In the genomic region with DNA sequence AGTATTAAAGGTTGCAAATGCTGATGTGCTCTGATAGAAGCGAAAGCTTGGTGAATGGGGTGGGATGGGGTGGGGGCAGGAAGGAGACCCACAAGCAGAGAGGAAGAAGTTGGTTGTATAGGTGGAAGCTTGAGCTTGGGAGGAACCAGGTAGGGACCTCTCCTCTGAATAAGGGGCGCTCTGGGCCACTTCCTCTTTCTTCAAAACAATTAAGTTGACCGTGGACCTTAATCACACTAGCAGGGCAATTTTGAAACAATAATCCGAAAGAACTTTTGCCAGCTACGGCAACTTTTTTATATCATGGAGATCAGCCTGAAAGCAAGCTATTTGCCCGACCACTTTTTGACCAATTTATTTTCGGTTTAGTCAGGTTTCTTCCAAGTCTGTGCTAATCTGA, we compare ENCODE assay signal across 9 cellular contexts. TPM values are rescaled to one million over a fixed set of nuclear protein-coding genes. Genes with fewer than 3 reads are reported as not detected.
A peak's percentile ranks its signal among the peaks of the same experiment; 100 is the strongest.
DNase-seq lines count a peak whose midpoint lies in the region; ATAC-seq and TF ChIP-seq lines count a peak whose summit lies in the region.
"Had no signal": no experiment of that assay in that cellular context is flagged by ENCODE, and none has a peak within 500 bp of the region (broad histone marks: within the 10 kb centered on the region; RNA-seq: fewer than 3 reads in every experiment).

No MANE protein-coding gene starts in this region.

- no peak for DNase-seq in activated naive CD4-positive, alpha-beta T cell treated with anti-CD3 and anti-CD28 coated beads, Interleukin-2, amount 10 ng/mL, durations not matched to agents 7 days and 5 days
- no peak for DNase-seq in activated naive CD4-positive, alpha-beta T cell treated with anti-CD3 and anti-CD28 coated beads, Interleukin-2, amount 50 U/mL, for 72 hours (ENCODE audit: low spot score in 2 of 2)
- DNase-seq in activated naive CD8-positive, alpha-beta T cell treated with anti-CD3 and anti-CD28 coated beads, Interleukin-2, amount 10 ng/mL, durations not matched to agents 7 days and 5 days = no peak
- DNase-seq in medulla oblongata (ENCODE audit: extremely low spot score) (peak; percentile 11), tibial nerve (ENCODE audit: low spot score in 2 of 2) (no peak), hypothalamus (lab: John Stamatoyannopoulos, UW) (no peak), inferior parietal cortex (ENCODE audit: extremely low spot score) (no peak)
- DNase-seq: stimulated activated CD4-positive, alpha-beta T cell treated with anti-CD3 and anti-CD28 coated beads, Interleukin-1b, Interleukin-23, amount 100 ng/mL, for 48 hours had no signal

- H3K27ac ChIP-seq in tibial nerve = peak overlapping the region in 3 of 4 donors; percentile 98 to 100 (median 99)

- TF ChIP-seq POLR2A in tibial nerve (IDR thresholded peaks at IDR 0.05) = no peak

- peak overlapping the region; percentile 96 for H3K27ac Mint-ChIP-seq in activated naive CD4-positive, alpha-beta T cell treated with anti-CD3 and anti-CD28 coated beads, Interleukin-2, amount 10 ng/mL, durations not matched to agents 7 days and 5 days
- peak overlapping the region in 1 of 2 donors; percentile 60 for H3K27ac Mint-ChIP-seq in activated naive CD4-positive, alpha-beta T cell treated with anti-CD3 and anti-CD28 coated beads, Interleukin-2, amount 50 U/mL, for 72 hours
- H3K27ac Mint-ChIP-seq in activated naive CD8-positive, alpha-beta T cell treated with anti-CD3 and anti-CD28 coated beads, Interleukin-2, amount 10 ng/mL, durations not matched to agents 7 days and 5 days = peak overlapping the region; percentile 45

- TF ChIP-seq CTCF in tibial nerve (IDR thresholded peaks at IDR 0.05) = no peak

- no peak for TF ChIP-seq EP300 in tibial nerve (IDR thresholded peaks at IDR 0.05)

- no peaks in the 10 kb centered on the region for H3K36me3 ChIP-seq in tibial nerve

- H3K4me3 ChIP-seq in tibial nerve = peak overlapping the region in 3 of 4 donors; percentile 53 to 90 (median 86)

- peaks cover 7% of the 10 kb centered on the region for H3K27me3 Mint-ChIP-seq in activated naive CD4-positive, alpha-beta T cell treated with anti-CD3 and anti-CD28 coated beads, Interleukin-2, amount 10 ng/mL, durations not matched to agents 7 days and 5 days
- H3K27me3 Mint-ChIP-seq in activated naive CD8-positive, alpha-beta T cell treated with anti-CD3 and anti-CD28 coated beads, Interleukin-2, amount 10 ng/mL, durations not matched to agents 7 days and 5 days = no peaks in the 10 kb centered on the region

- POLR2A ChIA-PET in activated naive CD8-positive, alpha-beta T cell treated with anti-CD3 and anti-CD28 coated beads, Interleukin-2, amount 10 ng/mL, durations not matched to agents 7 days and 5 days (lab: Charles Lee) = interaction anchor here (0.5 to 3.2 kb wide), 8 partner anchors 97 to 1038 kb away, joined by 3 to 61 read pairs (median 5); a partner anchor contains a TSS

- peaks cover 0 to 26% (median 12%) of the 10 kb centered on the region in 4 donors for H3K4me1 ChIP-seq in tibial nerve

- CTCF ChIA-PET in activated naive CD4-positive, alpha-beta T cell treated with anti-CD3 and anti-CD28 coated beads, Interleukin-2, amount 10 ng/mL, durations not matched to agents 7 days and 5 days (lab: Charles Lee) = no interaction called here

- H3K4me1 Mint-ChIP-seq in activated naive CD4-positive, alpha-beta T cell treated with anti-CD3 and anti-CD28 coated beads, Interleukin-2, amount 10 ng/mL, durations not matched to agents 7 days and 5 days = peaks cover 26% of the 10 kb centered on the region
- H3K4me1 Mint-ChIP-seq in activated naive CD8-positive, alpha-beta T cell treated with anti-CD3 and anti-CD28 coated beads, Interleukin-2, amount 10 ng/mL, durations not matched to agents 7 days and 5 days = peaks cover 19% of the 10 kb centered on the region

- H3K27me3 ChIP-seq in tibial nerve = no peaks in the 10 kb centered on the region

- peaks cover 16% of the 10 kb centered on the region for H3K36me3 Mint-ChIP-seq in activated naive CD4-positive, alpha-beta T cell treated with anti-CD3 and anti-CD28 coated beads, Interleukin-2, amount 10 ng/mL, durations not matched to agents 7 days and 5 days
- H3K36me3 Mint-ChIP-seq in activated naive CD4-positive, alpha-beta T cell treated with anti-CD3 and anti-CD28 coated beads, Interleukin-2, amount 50 U/mL, for 72 hours = peaks cover 6 to 19% of the 10 kb centered on the region in 2 donors
- H3K36me3 Mint-ChIP-seq in activated naive CD8-positive, alpha-beta T cell treated with anti-CD3 and anti-CD28 coated beads, Interleukin-2, amount 10 ng/mL, durations not matched to agents 7 days and 5 days = peaks cover 4% of the 10 kb centered on the region

- ATAC-seq in activated naive CD4-positive, alpha-beta T cell treated with anti-CD3 and anti-CD28 coated beads, Interleukin-2, amount 50 U/mL, for 72 hours = no peak
- no peak for ATAC-seq in activated naive CD8-positive, alpha-beta T cell treated with anti-CD3 and anti-CD28 coated beads, Interleukin-2, amount 10 ng/mL, durations not matched to agents 7 days and 5 days (ENCODE audit: low read depth)
- no peak for ATAC-seq in HG03039 (IDR thresholded peaks at IDR 0.05; ENCODE audit: unreplicated experiment)

- no peaks in the 10 kb centered on the region for H3K9me3 ChIP-seq in tibial nerve

- H3K4me3 Mint-ChIP-seq in activated naive CD4-positive, alpha-beta T cell treated with anti-CD3 and anti-CD28 coated beads, Interleukin-2, amount 10 ng/mL, durations not matched to agents 7 days and 5 days = peak overlapping the region; percentile 88
- peak overlapping the region; percentile 82 for H3K4me3 Mint-ChIP-seq in activated naive CD8-positive, alpha-beta T cell treated with anti-CD3 and anti-CD28 coated beads, Interleukin-2, amount 10 ng/mL, durations not matched to agents 7 days and 5 days

- H3K9me3 Mint-ChIP-seq in activated naive CD4-positive, alpha-beta T cell treated with anti-CD3 and anti-CD28 coated beads, Interleukin-2, amount 10 ng/mL, durations not matched to agents 7 days and 5 days = no peaks in the 10 kb centered on the region
- no peaks in the 10 kb centered on the region for H3K9me3 Mint-ChIP-seq in activated naive CD4-positive, alpha-beta T cell treated with anti-CD3 and anti-CD28 coated beads, Interleukin-2, amount 50 U/mL, for 72 hours
- no peaks in the 10 kb centered on the region for H3K9me3 Mint-ChIP-seq in activated naive CD8-positive, alpha-beta T cell treated with anti-CD3 and anti-CD28 coated beads, Interleukin-2, amount 10 ng/mL, durations not matched to agents 7 days and 5 days

- 55 to 65% methylated on average over 7 of the region's 7 CpGs for WGBS in tibial nerve, 2 donors

RNA-seq across cellular contexts. Expression of a gene that starts 1.9 kb away (rescaled TPM):
- total RNA-seq in activated naive CD4-positive, alpha-beta T cell treated with anti-CD3 and anti-CD28 coated beads, Interleukin-2, amount 50 U/mL, for 72 hours = 10 to 100 TPM; 65.5 to 87.9 TPM
- 100 to 1,000 TPM; 109 to 122 TPM for total RNA-seq in activated naive CD8-positive, alpha-beta T cell treated with anti-CD3 and anti-CD28 coated beads, Interleukin-2, amount 10 ng/mL, durations not matched to agents 7 days and 5 days
- 10 to 100 TPM; 65.8 to 81.6 (median 68.2) TPM for total RNA-seq in tibial nerve
